Comparison of ENCODE assay signal across 8 cellular contexts in the genomic region with DNA sequence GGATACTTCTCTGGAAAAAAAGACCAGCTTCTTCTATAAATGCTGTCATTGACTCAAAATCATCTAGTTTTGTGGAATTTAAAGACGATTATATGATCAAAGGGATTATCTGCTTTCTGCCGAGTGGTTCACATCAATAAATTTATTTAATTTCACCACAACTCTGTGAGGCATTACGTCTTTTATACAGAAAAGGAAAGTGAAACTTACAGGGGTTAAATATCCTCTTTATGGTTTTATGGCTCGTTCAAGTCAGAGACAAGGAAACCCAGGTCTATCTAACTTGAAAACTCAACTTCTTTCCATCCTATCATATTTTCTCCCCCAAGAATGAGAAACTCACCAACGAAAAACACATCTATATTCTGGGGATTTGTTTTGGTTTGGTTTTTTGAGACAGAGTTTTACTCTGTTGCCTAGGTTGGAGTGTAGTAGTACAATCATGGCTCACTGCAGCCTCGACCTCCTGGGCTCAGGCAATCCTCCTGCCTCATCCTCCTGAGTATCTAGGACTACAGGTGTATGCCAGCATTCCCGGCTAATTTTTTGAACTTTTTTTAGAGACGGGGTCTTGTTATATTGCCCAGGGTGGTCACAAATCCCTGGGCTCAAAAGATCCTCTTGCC.
DNase-seq lines count a peak whose midpoint lies in the region; ATAC-seq and TF ChIP-seq lines count a peak whose summit lies in the region.

No MANE protein-coding gene starts in this region.

- no peak overlapping the region for H3K9ac ChIP-seq in endocrine pancreas (ENCODE audit: control insufficient read depth, insufficient read depth, low read length)

- no peaks in the 10 kb centered on the region for H3K27me3 ChIP-seq in endocrine pancreas (ENCODE audit: control insufficient read depth, insufficient read depth, low read length)
- no peaks in the 10 kb centered on the region for H3K27me3 ChIP-seq in thoracic aorta (replicated peaks; ENCODE audit: insufficient read depth)
- H3K27me3 ChIP-seq in dorsolateral prefrontal cortex = no peaks in the 10 kb centered on the region

- ATAC-seq in GM18499 (IDR thresholded peaks at IDR 0.05; ENCODE audit: insufficient read depth, unreplicated experiment) (peak; percentile 62), GM21717 (IDR thresholded peaks at IDR 0.05; ENCODE audit: unreplicated experiment) (peak; percentile 93), thoracic aorta (ENCODE audit: insufficient number of reproducible peaks, low FRiP score, low read depth) (no peak)

- intact Hi-C loops in dorsolateral prefrontal cortex (cut with DNase I) = no loop called here

- H3K27ac ChIP-seq in thoracic aorta (no peak overlapping the region), dorsolateral prefrontal cortex (no peak overlapping the region)

- peak; percentile 37 for DNase-seq in LoVo (ENCODE audit: low spot score)
- DNase-seq in thoracic aorta (ENCODE audit: low spot score) = no peak
- no peak for DNase-seq in effector CD8-positive, alpha-beta T cell (lab: John Stamatoyannopoulos, UW)
- no peak for DNase-seq in NCI-H1417 treated with DMSO at 0.1 percent for 48 hours (lab: John Stamatoyannopoulos, UW)
- no peak for DNase-seq in dorsolateral prefrontal cortex

- H3K36me3 ChIP-seq in endocrine pancreas (ENCODE audit: control insufficient read depth, insufficient read depth, low read length) (no peaks in the 10 kb centered on the region), thoracic aorta (no peaks in the 10 kb centered on the region)

- H3K9me3 ChIP-seq in endocrine pancreas (ENCODE audit: control insufficient read depth, low read length) = no peaks in the 10 kb centered on the region
- H3K9me3 ChIP-seq in thoracic aorta = no peaks in the 10 kb centered on the region

- TF ChIP-seq CTCF in thoracic aorta (IDR thresholded peaks at IDR 0.05) (no peak), dorsolateral prefrontal cortex (IDR thresholded peaks at IDR 0.05 in 54 of 56, conservative IDR thresholded peaks at IDR 0.05 in 2 of 56; ENCODE audit: low read depth in 1 of 56, partially characterized antibody in 56 of 56) (no peak)

- H3K4me3 ChIP-seq in endocrine pancreas (ENCODE audit: control insufficient read depth, insufficient read depth, low read length) (peak overlapping the region; percentile 40), thoracic aorta (peak overlapping the region; percentile 54), dorsolateral prefrontal cortex (peak overlapping the region in 20 of 59 donors; percentile 5 to 45 (median 20))

- H3K4me1 ChIP-seq in endocrine pancreas (ENCODE audit: control insufficient read depth, insufficient read depth, low read length) = peaks cover 11% of the 10 kb centered on the region
- H3K4me1 ChIP-seq in thoracic aorta (ENCODE audit: control insufficient read depth in 1 of 2, low read depth in 2 of 2) = no peaks in the 10 kb centered on the region
